Comparison of ENCODE assay signal across 17 cellular contexts in genomic region chr16:53787423-53787822, GRCh38.
"Had no signal": no experiment of that assay in that cellular context is flagged by ENCODE, and none has a peak within 500 bp of the region (broad histone marks: within the 10 kb centered on the region; RNA-seq: fewer than 3 reads in every experiment).

No MANE protein-coding gene starts in this region.

- H3K36me3 ChIP-seq: adrenal gland, breast epithelium, heart left ventricle, left lung, spleen, WERI-Rb-1 had no signal

- H3K27me3 ChIP-seq: adrenal gland, breast epithelium, heart left ventricle, left lung, spleen, testis had no signal

- H3K9me3 ChIP-seq: adrenal gland, breast epithelium, heart left ventricle, left lung, spleen, testis had no signal

- ATAC-seq: activated T-helper 17 cell treated with anti-CD3 and anti-CD28 coated beads, Interleukin-2, amount 50 U/mL, for 72 hours; heart left ventricle; left lung; natural killer cell treated with Interleukin-12 subunit alpha and Interleukin-12 subunit beta and Interleukin-15 and Interleukin-18, amount 100 ng/mL, for 72 hours; T-cell had no signal

- H3K4me1 ChIP-seq: testis had no signal

- H3K27ac ChIP-seq: adrenal gland, breast epithelium, coronary artery, heart left ventricle, left lung, spleen, testis, WERI-Rb-1 had no signal

- DNase-seq: activated CD4-positive, CD25-positive, alpha-beta regulatory T cell treated with anti-CD3 and anti-CD28 coated beads, Interleukin-2, amount 50 U/mL, for 72 hours; activated T-cell treated with anti-CD3 and anti-CD28 coated beads, Interleukin-2, amount 50 U/mL, for 1 hour; adrenal gland; heart left ventricle; kidney glomerular epithelial cell; left lung; retina; spleen; stimulated activated CD4-positive, alpha-beta T cell treated with anti-CD3 and anti-CD28 coated beads, Interleukin-4, amount 100 ng/mL, for 1 hour; stimulated activated naive CD4-positive, alpha-beta T cell; T-cell; testis; WERI-Rb-1 had no signal

- H3K4me3 ChIP-seq: adrenal gland, breast epithelium, coronary artery, heart left ventricle, left lung, spleen, testis had no signal
